ENCODE assay signal across 17 cellular contexts in genomic region chr6:36555750-36556252, GRCh38.
"Had no signal": no experiment of that assay in that cellular context is flagged by ENCODE, and none has a peak within 500 bp of the region (broad histone marks: within the 10 kb centered on the region; RNA-seq: fewer than 3 reads in every experiment).

No MANE protein-coding gene starts in this region.

- H3K36me3 Mint-ChIP-seq: activated naive CD8-positive, alpha-beta T cell treated with anti-CD3 and anti-CD28 coated beads, Interleukin-2, amount 10 ng/mL, durations not matched to agents 7 days and 5 days; T-cell had no signal

- H3K27ac ChIP-seq: adrenal gland, WERI-Rb-1 had no signal

- H3K4me1 ChIP-seq: adrenal gland had no signal

- H3K36me3 ChIP-seq: adrenal gland, WERI-Rb-1 had no signal

- H3K4me3 ChIP-seq: adrenal gland had no signal

- H3K27me3 ChIP-seq: adrenal gland had no signal

- H3K9me3 Mint-ChIP-seq: activated CD8-positive, alpha-beta T cell treated with anti-CD3 and anti-CD28 coated beads for 36 hours; activated naive CD8-positive, alpha-beta T cell treated with anti-CD3 and anti-CD28 coated beads, Interleukin-2, amount 10 ng/mL, durations not matched to agents 7 days and 5 days; T-cell had no signal

- H3K4me3 Mint-ChIP-seq: activated CD8-positive, alpha-beta T cell treated with anti-CD3 and anti-CD28 coated beads for 36 hours; activated naive CD8-positive, alpha-beta T cell treated with anti-CD3 and anti-CD28 coated beads, Interleukin-2, amount 10 ng/mL, durations not matched to agents 7 days and 5 days; T-cell had no signal

- DNase-seq: activated CD4-positive, alpha-beta T cell treated with anti-CD3 and anti-CD28 coated beads for 4 hours; activated CD8-positive, alpha-beta memory T cell treated with anti-CD3 and anti-CD28 coated beads, Interleukin-2, amount 50 U/mL, for 48 hours; activated CD8-positive, alpha-beta T cell treated with anti-CD3 and anti-CD28 coated beads for 36 hours; activated naive CD4-positive, alpha-beta T cell treated with anti-CD3 and anti-CD28 coated beads, Interleukin-2, amount 50 U/mL, for 16 hours; activated naive CD8-positive, alpha-beta T cell treated with anti-CD3 and anti-CD28 coated beads, Interleukin-2, amount 10 ng/mL, durations not matched to agents 7 days and 5 days; activated T-cell treated with anti-CD3 and anti-CD28 coated beads, Interleukin-2, amount 50 U/mL, for 1 hour; adrenal gland; anterior cingulate cortex; Kasumi-1; NCI-H146; NCI-H1930; NCI-H2171; NCI-H2227 treated with DMSO at 0.1 percent for 48 hours; NCI-H69; SHP77; T-cell; WERI-Rb-1 had no signal

- H3K4me1 Mint-ChIP-seq: activated naive CD8-positive, alpha-beta T cell treated with anti-CD3 and anti-CD28 coated beads, Interleukin-2, amount 10 ng/mL, durations not matched to agents 7 days and 5 days had no signal

- H3K9me3 ChIP-seq: adrenal gland had no signal

- H3K27ac Mint-ChIP-seq: activated CD8-positive, alpha-beta T cell treated with anti-CD3 and anti-CD28 coated beads for 36 hours; activated naive CD8-positive, alpha-beta T cell treated with anti-CD3 and anti-CD28 coated beads, Interleukin-2, amount 10 ng/mL, durations not matched to agents 7 days and 5 days; T-cell had no signal

- H3K27me3 Mint-ChIP-seq: activated CD8-positive, alpha-beta T cell treated with anti-CD3 and anti-CD28 coated beads for 36 hours; T-cell had no signal

- ATAC-seq: activated CD8-positive, alpha-beta T cell treated with anti-CD3 and anti-CD28 coated beads for 36 hours; T-cell had no signal
